ENCODE assay signal across 8 cellular contexts in the genomic region with DNA sequence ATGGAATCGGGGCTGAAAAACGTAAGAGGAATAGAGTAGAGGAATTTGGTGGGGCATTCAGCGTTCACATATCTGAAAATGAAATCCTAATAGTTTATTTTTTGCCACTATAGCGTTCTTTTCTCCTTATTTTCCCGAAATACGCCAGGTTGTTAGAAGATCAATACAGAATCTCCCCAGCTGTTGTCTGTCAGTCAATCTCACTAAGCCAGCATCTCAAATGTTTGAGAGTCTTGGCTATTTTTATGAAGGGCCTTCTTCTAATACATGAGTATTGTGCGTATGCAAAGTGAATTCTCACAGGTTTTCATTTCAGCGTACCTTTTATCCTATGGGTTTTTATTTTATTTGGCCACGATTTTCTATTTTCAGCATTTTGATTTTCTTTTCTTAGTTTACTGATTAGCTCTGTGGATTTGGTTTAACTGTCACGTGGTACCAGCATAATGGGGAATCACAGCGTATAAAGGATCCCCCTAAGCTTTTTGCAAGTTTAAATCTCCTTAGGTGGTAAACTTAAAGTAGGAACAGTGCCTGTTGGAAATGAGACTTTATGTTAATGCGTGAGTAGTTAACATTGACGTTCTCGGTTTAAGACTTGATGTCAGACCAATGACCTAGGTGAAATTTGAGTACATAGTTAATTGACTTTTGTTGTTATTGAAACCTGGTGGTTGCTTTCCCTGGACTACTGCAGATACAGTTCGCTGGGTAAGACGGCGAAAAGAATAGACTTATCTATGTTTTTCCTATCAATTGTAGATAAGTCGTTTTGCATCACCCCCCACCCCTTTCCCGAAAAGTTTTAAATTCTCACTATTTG. TPM values are rescaled to one million over a fixed set of nuclear protein-coding genes. Genes with fewer than 3 reads are reported as not detected.
DNase-seq lines count a peak whose midpoint lies in the region; ATAC-seq and TF ChIP-seq lines count a peak whose summit lies in the region.

No MANE protein-coding gene starts in this region.

- H3K9me3 ChIP-seq in left ventricle myocardium inferior (replicated peaks), result no peaks in the 10 kb centered on the region
- H3K9me3 ChIP-seq in left lung, result no peaks in the 10 kb centered on the region
- no peaks in the 10 kb centered on the region for H3K9me3 ChIP-seq in transverse colon

- intact Hi-C loops in left ventricle myocardium inferior (cut with micrococcal nuclease) (no loop called here), Right ventricle myocardium inferior (cut with DNase I) (loop anchor here (2.0 to 5.0 kb wide), 2 partner anchors 41 to 75 kb away; partner anchors contain the start of gene DNAJC19), left lung (cut with DNase I) (no loop called here), transverse colon (cut with DNase I; ENCODE audit: low total_unique reads) (no loop called here)

- no peak for TF ChIP-seq CTCF in left ventricle myocardium inferior (IDR thresholded peaks at IDR 0.05; ENCODE audit: borderline replicate concordance)
- no peak for TF ChIP-seq CTCF in left lung (IDR thresholded peaks at IDR 0.05)
- no peak for TF ChIP-seq CTCF in transverse colon (IDR thresholded peaks at IDR 0.05)

- H3K27ac ChIP-seq in left ventricle myocardium inferior (replicated peaks) (peak overlapping the region; percentile 94), left lung (peak overlapping the region; percentile 91 to 92), transverse colon (peak overlapping the region in 3 of 4 donors; percentile 85 to 90 (median 85))

- H3K4me1 ChIP-seq in left ventricle myocardium inferior, result peaks cover 55% of the 10 kb centered on the region
- H3K4me1 ChIP-seq in left lung, result peaks cover 13 to 53% of the 10 kb centered on the region in 2 donors
- H3K4me1 ChIP-seq in transverse colon, result peaks cover 7 to 35% (median 25%) of the 10 kb centered on the region in 4 donors

- H3K4me3 ChIP-seq in left ventricle myocardium inferior (peak overlapping the region; percentile 82), left lung (peak overlapping the region; percentile 72 to 76), transverse colon (peak overlapping the region; percentile 59 to 92 (median 78))

- TF ChIP-seq POLR2A in transverse colon (IDR thresholded peaks at IDR 0.05), result no peak

- no peak for DNase-seq in left ventricle myocardium inferior
- no peak for DNase-seq in Right ventricle myocardium inferior (ENCODE audit: missing footprints)
- peak; percentile 12 for DNase-seq in amniotic epithelial cell (ENCODE audit: low read depth)
- DNase-seq in left lung, result no peak
- DNase-seq in transverse colon, result no peak
- no peak for DNase-seq in stimulated activated CD4-positive, alpha-beta T cell treated with anti-CD3 and anti-CD28 coated beads, Interleukin-4, amount 100 ng/mL, for 24 hours

- no peak for TF ChIP-seq EP300 in transverse colon (IDR thresholded peaks at IDR 0.05; ENCODE audit: low read depth)

- WGBS in transverse colon (ENCODE audit: low coverage in 1 of 2), 2 donors, result 30 to 39% methylated on average over 19 of the region's 19 CpGs

- H3K27me3 ChIP-seq in left ventricle myocardium inferior (ENCODE audit: low read depth) (no peaks in the 10 kb centered on the region), left lung (no peaks in the 10 kb centered on the region), transverse colon (no peaks in the 10 kb centered on the region)

- H3K36me3 ChIP-seq in left ventricle myocardium inferior (peaks cover 12% of the 10 kb centered on the region), left lung (peaks cover 0 to 9% of the 10 kb centered on the region in 2 donors), transverse colon (no peaks in the 10 kb centered on the region)

- no peak for ATAC-seq in Right ventricle myocardium inferior
- no peak for ATAC-seq in left lung
- ATAC-seq in GM21825 (IDR thresholded peaks at IDR 0.05; ENCODE audit: unreplicated experiment), result no peak
- ATAC-seq in activated CD4-positive, CD25-positive, alpha-beta regulatory T cell treated with anti-CD3 and anti-CD28 coated beads, Interleukin-2, amount 50 U/mL, for 24 hours, result no peak

- in situ Hi-C loops in transverse colon (cut with MboI; ENCODE audit: low pct_ligation_motif_present in 1 of 4, low pct_unique_long_range_greater_than_20kb in 1 of 4, low sequenced_read_pairs in 3 of 4), result no loop called here

RNA-seq across cellular contexts. Expression of gene FXR1, which starts 1.3 kb away (rescaled TPM):
- 276 TPM for total RNA-seq in left ventricle myocardium inferior
- total RNA-seq in Right ventricle myocardium inferior, result 286 TPM
- 100 to 1,000 TPM; 100 to 108 TPM for total RNA-seq in left lung
- total RNA-seq in transverse colon, result 100 to 1,000 TPM in 1 of 4 donors, 10 to 100 TPM in 3; 14.2 to 106 (median 58.9) TPM
